Comparison of ENCODE assay signal across 8 cellular contexts in genomic region chr5:151239237-151239861, GRCh38. TPM values are rescaled to one million over a fixed set of nuclear protein-coding genes. Genes with fewer than 3 reads are reported as not detected.
A peak's percentile ranks its signal among the peaks of the same experiment; 100 is the strongest.
DNase-seq lines count a peak whose midpoint lies in the region; ATAC-seq and TF ChIP-seq lines count a peak whose summit lies in the region.

No MANE protein-coding gene starts in this region.

- H3K27me3 ChIP-seq in ACC112 (ENCODE audit: insufficient read depth, low read length) (no peaks in the 10 kb centered on the region), GM06990 (replicated peaks; ENCODE audit: control insufficient read depth, insufficient read depth, low read length) (no peaks in the 10 kb centered on the region), RWPE2 (ENCODE audit: insufficient read depth, poor library complexity, severe bottlenecking) (no peaks in the 10 kb centered on the region)

- H3K4me1 Mint-ChIP-seq in MCF 10A (ENCODE audit: insufficient read depth, unreplicated experiment): peaks cover 4% of the 10 kb centered on the region

- peak overlapping the region; percentile 20 for H3K27ac Mint-ChIP-seq in MCF 10A (ENCODE audit: low read depth, unreplicated experiment)

- no peaks in the 10 kb centered on the region for H3K27me3 Mint-ChIP-seq in MCF 10A (ENCODE audit: insufficient read depth, unreplicated experiment)

- no peaks in the 10 kb centered on the region for H3K79me2 ChIP-seq in ACC112 (ENCODE audit: control insufficient read depth, insufficient read depth, low read length, unreplicated experiment)

- intact Hi-C loops in MCF 10A (cut with micrococcal nuclease): loop anchor here (1.0 kb wide), 4 partner anchors 74 to 237 kb away; no protein-coding TSS in a partner anchor

- no peak overlapping the region for H3K4me3 Mint-ChIP-seq in MCF 10A (ENCODE audit: unreplicated experiment)

- ATAC-seq in HG03378 (IDR thresholded peaks at IDR 0.05; ENCODE audit: unreplicated experiment) (peak; percentile 47), RWPE2 (ENCODE audit: low read depth) (peak; percentile 62)

- CTCF ChIA-PET in MCF 10A (lab: Yijun Ruan, JAX): interaction anchor here (0.5 to 10.1 kb wide), 67 partner anchors 9 to 666 kb away, joined by 3 to 338 read pairs (median 4); partner anchors contain the start of genes CCDC69 and GM2A

- peak overlapping the region; percentile 10 for H3K4me3 ChIP-seq in ACC112 (ENCODE audit: low read depth, low read length)
- H3K4me3 ChIP-seq in GM06990 (replicated peaks; ENCODE audit: low read depth, low read length): peak overlapping the region; percentile 45
- no peak overlapping the region for H3K4me3 ChIP-seq in RWPE2 (ENCODE audit: severe bottlenecking)

- H3K27ac ChIP-seq in ACC112 (ENCODE audit: low read depth, low read length) (no peak overlapping the region), RWPE2 (ENCODE audit: poor library complexity, severe bottlenecking) (no peak overlapping the region)

- no peaks in the 10 kb centered on the region for H3K9me3 ChIP-seq in RWPE2 (ENCODE audit: severe bottlenecking)

- no peaks in the 10 kb centered on the region for H3K36me3 Mint-ChIP-seq in MCF 10A (ENCODE audit: insufficient read depth, unreplicated experiment)

- DNase-seq in GM06990 (ENCODE audit: extremely low read depth, insufficient read length) (peak; percentile 60), RWPE2 (ENCODE audit: low spot score) (no peak), MCF 10A (ENCODE audit: unreplicated experiment) (peak; percentile 83), iris pigment epithelial cell (ENCODE audit: low read depth) (peak; percentile 46), occipital lobe (lab: John Stamatoyannopoulos, UW) (no peak)
- peak; percentile 45 to 60 for DNase-seq in stimulated activated CD4-positive, alpha-beta T cell treated with anti-CD3 and anti-CD28 coated beads, Interleukin-1b, Interleukin-23, amount 100 ng/mL, for 4 hours (ENCODE audit: low read depth in 2 of 2)

- H3K4me1 ChIP-seq in ACC112 (ENCODE audit: control insufficient read depth, insufficient read depth, low read length, unreplicated experiment): peaks cover 3% of the 10 kb centered on the region
- no peaks in the 10 kb centered on the region for H3K4me1 ChIP-seq in RWPE2 (ENCODE audit: insufficient read depth, poor library complexity, severe bottlenecking)

- no TSS peak for BruUV-seq in MCF 10A (replicated peaks; lab: Mats Ljungman, UMichigan)

- TF ChIP-seq CTCF in GM06990 (IDR thresholded peaks at IDR 0.05; ENCODE audit: insufficient read depth, low read length, poor library complexity, severe bottlenecking) (peak; percentile 89), RWPE2 (IDR thresholded peaks at IDR 0.05; ENCODE audit: poor library complexity, severe bottlenecking) (peak; percentile 97), MCF 10A (IDR thresholded peaks at IDR 0.05; ENCODE audit: unreplicated experiment) (peak; percentile 98)

- H2AFZ ChIP-seq in ACC112 (ENCODE audit: low read length, unreplicated experiment): no peak overlapping the region

- H3K36me3 ChIP-seq in ACC112 (ENCODE audit: insufficient read depth, low read length) (no peaks in the 10 kb centered on the region), GM06990 (ENCODE audit: control insufficient read depth, insufficient read depth, low read length) (no peaks in the 10 kb centered on the region), RWPE2 (ENCODE audit: low read depth) (no peaks in the 10 kb centered on the region)

- POLR2A ChIA-PET in MCF 10A (lab: Yijun Ruan, JAX): interaction anchor here (0.7 to 2.0 kb wide), 6 partner anchors 12 to 113 kb away, joined by 3 to 13 read pairs (median 6); partner anchors contain the start of genes CCDC69 and GM2A

- H3K9me3 Mint-ChIP-seq in MCF 10A (ENCODE audit: unreplicated experiment): no peaks in the 10 kb centered on the region

RNA-seq across cellular contexts. Expression of gene GM2A, which starts 13.6 kb away (rescaled TPM):
- total RNA-seq in MCF 10A (2022) (28.9 and 36.1 TPM in 2 replicates), occipital lobe (12.6 TPM)

RNA-seq across cellular contexts. Expression of gene CCDC69, which starts 15.5 kb away (rescaled TPM):
- total RNA-seq in MCF 10A (2022) (2.8 and 3.0 TPM in 2 replicates), occipital lobe (0.78 TPM)

Comparison
In these comparisons a context has a peak if more than half of its experiments do, and no peak if none do; other contexts are left out.
1. DNase-seq: peak in GM06990 (single experiment), MCF 10A (single experiment), iris pigment epithelial cell (single experiment) and stimulated activated CD4-positive, alpha-beta T cell treated with anti-CD3 and anti-CD28 coated beads, Interleukin-1b, Interleukin-23, amount 100 ng/mL, for 4 hours (2 of 2); none in RWPE2 (single experiment) and occipital lobe (single experiment).
2. Peak in every context shown above with its lines, with median percentiles within 50 percentile points of each other: CTCF ChIP-seq.